In genomic region chr4:2750719-2751605, GRCh38 we compare ENCODE assay signal across 1 cellular context.
TF ChIP-seq lines count a peak whose summit lies in the region.

No MANE protein-coding gene starts in this region.

TF ChIP-seq in IMR-90, 13 proteins besides CTCF, POLR2A, EP300 and RAD21 (continued from another document):
- no peak for TF ChIP-seq CHD1 (IDR thresholded peaks at IDR 0.05; ENCODE audit: low read depth, low read length)
- no peak for TF ChIP-seq RCOR1 (IDR thresholded peaks at IDR 0.05; ENCODE audit: insufficient replicate concordance, low read length)
- TF ChIP-seq FOS (IDR thresholded peaks at IDR 0.05; ENCODE audit: low read depth, low read length): no peak
- no peak for TF ChIP-seq RFX5 (IDR thresholded peaks at IDR 0.05; ENCODE audit: low read depth, low read length)
- no peak for TF ChIP-seq NFE2L2 (IDR thresholded peaks at IDR 0.05; ENCODE audit: low read depth, low read length)
TF ChIP-seq in IMR-90: peak in this region for 0.
